ENCODE assay signal across 8 cellular contexts in genomic region chr7:74890158-74891123, GRCh38. TPM values are rescaled to one million over a fixed set of nuclear protein-coding genes. Genes with fewer than 3 reads are reported as not detected.
DNase-seq lines count a peak whose midpoint lies in the region; ATAC-seq and TF ChIP-seq lines count a peak whose summit lies in the region.
"Not testable (repeated sequence)": the region's sequence is repeated elsewhere in the genome, so short reads cannot be mapped to it uniquely, and the experiment has no call there.

No MANE protein-coding gene starts in this region.

- not testable (repeated sequence) for H3K4me1 Mint-ChIP-seq in T-helper 2 cell treated with Interferon-gamma antibody and Interleukin-4, amounts not matched to agents 5 μg/mL and 100 μg/mL, for 36 hours (ENCODE audit: low read depth)

- not testable (repeated sequence) for TF ChIP-seq CTCF in GM12865 (IDR thresholded peaks at IDR 0.05; ENCODE audit: insufficient read depth, low read depth, low read length, missing control alignments); heart right ventricle (IDR thresholded peaks at IDR 0.05); suprapubic skin (IDR thresholded peaks at IDR 0.05)

- WGBS in heart right ventricle, 2 donors, result 0 to 1% methylated on average over 49 to 53 of the region's 84 CpGs
- WGBS in suprapubic skin, result no CpG with 5 or more reads among the region's 84 CpGs

- not testable (repeated sequence) for H3K9me3 Mint-ChIP-seq in T-helper 2 cell treated with Interferon-gamma antibody and Interleukin-4, amounts not matched to agents 5 μg/mL and 100 μg/mL, for 36 hours

- intact Hi-C loops in heart right ventricle (cut with DNase I); posterior cingulate gyrus (cut with DNase I): not testable (repeated sequence)

- DNase-seq in GM12865 (ENCODE audit: low read depth), result peak; percentile 71
- peak; percentile 72 for DNase-seq in NCI-H2107 (lab: John Stamatoyannopoulos, UW)
- DNase-seq in T-helper 2 cell treated with Interferon-gamma antibody and Interleukin-4, amounts not matched to agents 5 μg/mL and 100 μg/mL, for 36 hours (ENCODE audit: low spot score), result peak; percentile 91
- DNase-seq in amygdala (lab: John Stamatoyannopoulos, UW), result peak in 49 of 56 donors; percentile 4 to 87 (median 63)
- peak; percentile 88 for DNase-seq in heart right ventricle
- DNase-seq in posterior cingulate gyrus, result peak; percentile 75 to 99 (median 87)
- DNase-seq in suprapubic skin (ENCODE audit: low spot score in 2 of 2), result peak; percentile 85 to 95

- H3K36me3 Mint-ChIP-seq in T-helper 2 cell treated with Interferon-gamma antibody and Interleukin-4, amounts not matched to agents 5 μg/mL and 100 μg/mL, for 36 hours (ENCODE audit: low read depth), result not testable (repeated sequence)

- not testable (repeated sequence) for H3K9me3 ChIP-seq in heart right ventricle, suprapubic skin

- H3K27ac ChIP-seq in heart right ventricle, result peak overlapping the region in 9 of 10 donors; percentile 66 to 90 (median 84)
- peak overlapping the region; percentile 85 for H3K27ac ChIP-seq in suprapubic skin

- ATAC-seq in HG02943 (IDR thresholded peaks at IDR 0.05; ENCODE audit: low read depth, unreplicated experiment), result peak; percentile 74
- ATAC-seq in heart right ventricle, result peak; percentile 90 to 95 (median 94)

- not testable (repeated sequence) for H3K36me3 ChIP-seq in heart right ventricle, suprapubic skin

- not testable (repeated sequence) for H3K27me3 Mint-ChIP-seq in T-helper 2 cell treated with Interferon-gamma antibody and Interleukin-4, amounts not matched to agents 5 μg/mL and 100 μg/mL, for 36 hours (ENCODE audit: low read depth)

- TF ChIP-seq POLR2A in suprapubic skin (IDR thresholded peaks at IDR 0.05), result peak in 1 of 2 donors; percentile 16

- not testable (repeated sequence) for H3K4me1 ChIP-seq in heart right ventricle, suprapubic skin

- not testable (repeated sequence) for TF ChIP-seq EP300 in suprapubic skin (IDR thresholded peaks at IDR 0.05)

- H3K4me3 Mint-ChIP-seq in T-helper 2 cell treated with Interferon-gamma antibody and Interleukin-4, amounts not matched to agents 5 μg/mL and 100 μg/mL, for 36 hours, result peak overlapping the region; percentile 84

- not testable (repeated sequence) for H3K27me3 ChIP-seq in heart right ventricle, suprapubic skin

- peak overlapping the region; percentile 94 for H3K27ac Mint-ChIP-seq in T-helper 2 cell treated with Interferon-gamma antibody and Interleukin-4, amounts not matched to agents 5 μg/mL and 100 μg/mL, for 36 hours

- H3K4me3 ChIP-seq in GM12865 (ENCODE audit: low read depth, low read length) (peak overlapping the region; percentile 63), heart right ventricle (peak overlapping the region; percentile 28 to 78 (median 64)), suprapubic skin (peak overlapping the region; percentile 65)

RNA-seq across cellular contexts. Expression of gene GTF2IRD2, which starts 39.0 kb away (rescaled TPM):
- total RNA-seq in heart right ventricle, result 10 to 100 TPM; 12.4 to 26.1 (median 17.7) TPM
- polyA plus RNA-seq in heart right ventricle, result 10 to 100 TPM; 10.1 to 24.4 TPM
- 10 to 100 TPM in 3 of 4 donors, 1 to 10 TPM in 1; 6.5 to 24.3 (median 17.7) TPM for total RNA-seq in suprapubic skin

Comparison
In these comparisons a context has a peak if more than half of its experiments do, and no peak if none do; other contexts are left out.
1. Peak in every context shown above with its lines: DNase-seq, ATAC-seq, H3K4me3 ChIP-seq and H3K27ac ChIP-seq.